Comparison of ENCODE assay signal across 14 cellular contexts in the genomic region with DNA sequence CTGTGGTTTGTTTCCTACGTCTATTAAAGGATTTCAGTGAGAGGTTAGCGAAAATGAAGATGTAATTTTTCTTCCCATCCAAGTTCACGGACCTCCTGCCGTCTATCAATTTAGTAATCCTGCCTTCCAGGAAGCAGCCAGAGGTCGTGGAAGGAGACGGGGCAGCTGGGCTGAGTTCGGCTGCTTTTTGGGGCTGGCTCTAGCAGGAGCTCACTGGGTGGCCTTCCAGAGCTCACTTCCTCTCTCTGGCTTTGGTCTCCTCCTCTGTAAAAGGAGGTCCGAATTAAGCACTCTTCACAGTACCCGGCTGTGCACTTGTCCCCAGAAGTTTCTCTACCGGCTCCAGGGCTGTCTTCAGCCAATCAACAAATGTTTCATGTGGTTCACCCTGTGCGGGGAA.
"Had no signal": no experiment of that assay in that cellular context is flagged by ENCODE, and none has a peak within 500 bp of the region (broad histone marks: within the 10 kb centered on the region; RNA-seq: fewer than 3 reads in every experiment).

No MANE protein-coding gene starts in this region.

- ATAC-seq: activated CD8-positive, alpha-beta T cell treated with anti-CD3 and anti-CD28 coated beads, Interleukin-2, amount 10 ng/mL, durations not matched to agents 7 days and 5 days; activated naive CD8-positive, alpha-beta T cell treated with anti-CD3 and anti-CD28 coated beads, Interleukin-2, amount 50 U/mL, for 24 hours; stimulated activated naive B cell treated with anti-CD40 and anti-IgM and Interleukin-4, amounts not matched to agents 10 μg/mL and 1 μg/mL and 100 μg/mL, for 72 hours had no signal

- H3K27me3 ChIP-seq: cardiac muscle cell, tibial nerve had no signal

- H3K4me3 ChIP-seq: cardiac muscle cell, heart right ventricle, smooth muscle cell, tibial nerve had no signal

- H3K4me1 ChIP-seq: heart right ventricle, tibial nerve had no signal

- H3K36me3 ChIP-seq: cardiac muscle cell, heart right ventricle, tibial nerve had no signal

- H3K27ac ChIP-seq: cardiac muscle cell, heart right ventricle, tibial nerve had no signal

- DNase-seq: activated CD4-positive, alpha-beta T cell treated with anti-CD3 and anti-CD28 coated beads for 48 hours; activated CD8-positive, alpha-beta memory T cell treated with anti-CD3 and anti-CD28 coated beads, Interleukin-2, amount 50 U/mL, for 48 hours; activated CD8-positive, alpha-beta T cell treated with anti-CD3 and anti-CD28 coated beads, Interleukin-2, amount 10 ng/mL, durations not matched to agents 7 days and 5 days; activated naive CD4-positive, alpha-beta T cell treated with Interleukin-2 at 50 U/mL for 16 hours; activated naive CD8-positive, alpha-beta T cell treated with anti-CD3 and anti-CD28 coated beads, Interleukin-2, amount 50 U/mL, for 24 hours; cortex of kidney; effector memory CD4-positive, alpha-beta T cell; heart right ventricle; kidney; stimulated activated naive B cell treated with anti-CD40 and anti-IgM and Interleukin-4, amounts not matched to agents 10 μg/mL and 1 μg/mL and 100 μg/mL, for 72 hours; T-helper 9 cell had no signal

- H3K9me3 ChIP-seq: heart right ventricle, tibial nerve had no signal
